ENCODE assay signal across 19 cellular contexts in the genomic region with DNA sequence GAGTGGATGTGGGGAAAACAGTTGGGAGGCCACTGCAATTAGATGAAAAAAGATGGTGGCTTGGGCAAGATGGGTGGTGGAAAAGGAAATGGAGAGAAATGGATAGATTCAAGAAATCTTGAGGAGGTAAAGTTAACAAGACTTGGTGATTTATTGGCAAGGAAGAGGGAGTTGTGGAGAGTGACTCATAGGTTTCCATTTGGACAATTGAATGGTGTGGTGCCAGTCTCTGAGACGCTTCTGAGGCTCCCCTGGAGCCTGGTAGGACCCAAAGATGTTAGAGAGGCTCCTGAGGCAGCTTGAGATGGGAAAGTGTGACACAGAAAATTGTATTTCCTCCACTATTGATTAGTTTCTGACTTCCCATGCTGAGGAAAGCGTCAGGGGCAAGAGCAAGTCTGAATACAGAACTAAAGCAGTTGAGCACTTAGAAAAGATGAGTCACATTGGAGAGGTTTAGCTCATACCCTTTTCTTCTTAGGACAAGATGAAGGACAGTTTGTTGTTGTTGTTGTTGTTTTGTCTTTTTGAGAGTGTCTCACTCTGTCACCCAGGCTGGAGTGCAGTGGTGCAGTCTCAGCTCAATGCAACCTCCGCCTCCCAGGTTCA. TPM values are rescaled to one million over a fixed set of nuclear protein-coding genes. Genes with fewer than 3 reads are reported as not detected.
DNase-seq lines count a peak whose midpoint lies in the region; ATAC-seq and TF ChIP-seq lines count a peak whose summit lies in the region.
"Had no signal": no experiment of that assay in that cellular context is flagged by ENCODE, and none has a peak within 500 bp of the region (broad histone marks: within the 10 kb centered on the region; RNA-seq: fewer than 3 reads in every experiment).

No MANE protein-coding gene starts in this region.

- H3K4me1 ChIP-seq in heart left ventricle (peaks cover 0 to 10% (median 2%) of the 10 kb centered on the region in 12 donors), GM23338 (ENCODE audit: insufficient read depth) (peaks cover 12% of the 10 kb centered on the region)

- H3K27ac ChIP-seq in heart left ventricle = no peak overlapping the region
- no peak overlapping the region for H3K27ac ChIP-seq in GM23338 (ENCODE audit: low read depth)
- H3K27ac ChIP-seq: thoracic aorta had no signal

- no peaks in the 10 kb centered on the region for H3K9me3 ChIP-seq in heart left ventricle
- H3K9me3 ChIP-seq: thoracic aorta had no signal

- 86 to 91% (median 88%) methylated on average over 3 of the region's 3 CpGs for WGBS in heart left ventricle, 4 donors

- DNase-seq in cardiac septum (ENCODE audit: low spot score) (peak; percentile 10), heart left ventricle (no peak), fibroblast of gingiva (ENCODE audit: low read depth) (peak; percentile 42), C1 segment of cervical spinal cord (lab: John Stamatoyannopoulos, UW) (no peak), GM23338 (ENCODE audit: low spot score) (no peak)
- DNase-seq: activated CD8-positive, alpha-beta T cell treated with anti-CD3 and anti-CD28 coated beads, Interleukin-2, amount 10 ng/mL, durations not matched to agents 7 days and 5 days; activated gamma-delta T cell treated with Interleukin-2 at 50 U/mL for 16 hours; central memory CD4-positive, alpha-beta T cell; DMS153; erythroblast; KG1; NCI-H2029; NCI-H69; nucleus accumbens had no signal

- ATAC-seq in heart left ventricle (no peak), SK-N-SH treated with all-trans-retinoic acid at 6 μM for 48 hours (peak; percentile 22; the same call in 1 of the 3 replicates), GM23338 (no peak), GM21786 (IDR thresholded peaks at IDR 0.05; ENCODE audit: unreplicated experiment) (no peak), GM19397 (IDR thresholded peaks at IDR 0.05; ENCODE audit: unreplicated experiment) (no peak)
- ATAC-seq: activated CD8-positive, alpha-beta T cell treated with anti-CD3 and anti-CD28 coated beads, Interleukin-2, amount 10 ng/mL, durations not matched to agents 7 days and 5 days; GM12878 had no signal

- H3K9me2 ChIP-seq in GM23338 (ENCODE audit: insufficient read depth) = no peaks in the 10 kb centered on the region

- no peak overlapping the region for H3K4me2 ChIP-seq in GM23338

- TF ChIP-seq CTCF in heart left ventricle (IDR thresholded peaks at IDR 0.05) (no peak), GM23338 (conservative IDR thresholded peaks at IDR 0.05; ENCODE audit: low read depth in 2 of 2) (no peak)

- no peak for TF ChIP-seq POLR2A in heart left ventricle (IDR thresholded peaks at IDR 0.05)

- H3K27me3 ChIP-seq in heart left ventricle (no peaks in the 10 kb centered on the region), GM23338 (ENCODE audit: insufficient read depth) (no peaks in the 10 kb centered on the region)

- H3K4me3 Mint-ChIP-seq in GM23338 = no peak overlapping the region
- H3K4me3 Mint-ChIP-seq: activated CD8-positive, alpha-beta T cell treated with anti-CD3 and anti-CD28 coated beads, Interleukin-2, amount 10 ng/mL, durations not matched to agents 7 days and 5 days had no signal

- H3K36me3 ChIP-seq in heart left ventricle (peaks cover 0 to 13% (median 0%) of the 10 kb centered on the region in 9 donors), GM23338 (ENCODE audit: insufficient read depth) (no peaks in the 10 kb centered on the region)

- H3F3A ChIP-seq in GM23338 (replicated peaks; ENCODE audit: low read depth) = peaks cover 8% of the 10 kb centered on the region

- peaks cover 11% of the 10 kb centered on the region for H3K27me3 Mint-ChIP-seq in GM23338 (ENCODE audit: insufficient read depth, low read depth, poor library complexity)

- H3K4me1 Mint-ChIP-seq in GM23338 = peaks cover 19% of the 10 kb centered on the region

- H3K27ac Mint-ChIP-seq in GM23338 = no peak overlapping the region
- H3K27ac Mint-ChIP-seq: activated CD8-positive, alpha-beta T cell treated with anti-CD3 and anti-CD28 coated beads, Interleukin-2, amount 10 ng/mL, durations not matched to agents 7 days and 5 days had no signal

- intact Hi-C loops in cardiac septum (cut with DNase I) (no loop called here), heart left ventricle (cut with DNase I) (loop anchor here in 1 of 10 donors (10.0 kb wide), 1 partner anchor 217 kb away; a partner anchor contains a TSS)

- H3K36me3 Mint-ChIP-seq in GM23338 (ENCODE audit: low read depth) = peaks cover 8% of the 10 kb centered on the region; the same call in 2 of the 3 replicates

- H4K20me1 ChIP-seq in GM23338 (replicated peaks; ENCODE audit: insufficient read depth) = no peaks in the 10 kb centered on the region

- H3K9me3 Mint-ChIP-seq in GM23338 = no peaks in the 10 kb centered on the region

- H3K79me2 ChIP-seq in GM23338 (replicated peaks; ENCODE audit: insufficient read depth) = no peaks in the 10 kb centered on the region

- no peak overlapping the region for H3K4me3 ChIP-seq in heart left ventricle
- H3K4me3 ChIP-seq in GM23338 = no peak overlapping the region
- H3K4me3 ChIP-seq: GM12878, thoracic aorta had no signal

- no peak overlapping the region for H2AFZ ChIP-seq in GM23338

TF ChIP-seq in SK-N-SH treated with all-trans-retinoic acid at 6 μM for 48 hours, 23 proteins besides CTCF, POLR2A, EP300 and RAD21 (continues in another document):
- TF ChIP-seq SNAI2 (CRISPR knock-in tag; IDR thresholded peaks at IDR 0.05) = no peak
- no peak for TF ChIP-seq ZFP30 (CRISPR knock-in tag; IDR thresholded peaks at IDR 0.05)
- TF ChIP-seq, protein P1, sequence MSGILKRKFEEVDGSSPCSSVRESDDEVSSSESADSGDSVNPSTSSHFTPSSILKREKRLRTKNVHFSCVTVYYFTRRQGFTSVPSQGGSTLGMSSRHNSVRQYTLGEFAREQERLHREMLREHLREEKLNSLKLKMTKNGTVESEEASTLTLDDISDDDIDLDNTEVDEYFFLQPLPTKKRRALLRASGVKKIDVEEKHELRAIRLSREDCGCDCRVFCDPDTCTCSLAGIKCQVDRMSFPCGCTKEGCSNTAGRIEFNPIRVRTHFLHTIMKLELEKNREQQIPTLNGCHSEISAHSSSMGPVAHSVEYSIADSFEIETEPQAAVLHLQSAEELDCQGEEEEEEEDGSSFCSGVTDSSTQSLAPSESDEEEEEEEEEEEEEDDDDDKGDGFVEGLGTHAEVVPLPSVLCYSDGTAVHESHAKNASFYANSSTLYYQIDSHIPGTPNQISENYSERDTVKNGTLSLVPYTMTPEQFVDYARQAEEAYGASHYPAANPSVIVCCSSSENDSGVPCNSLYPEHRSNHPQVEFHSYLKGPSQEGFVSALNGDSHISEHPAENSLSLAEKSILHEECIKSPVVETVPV (CRISPR knock-in tag; IDR thresholded peaks at IDR 0.05) = no peak
- TF ChIP-seq GLIS3 (CRISPR knock-in tag; IDR thresholded peaks at IDR 0.05) = no peak
- TF ChIP-seq RARB (CRISPR knock-in tag; IDR thresholded peaks at IDR 0.05) = no peak
- no peak for TF ChIP-seq ESRRG (CRISPR knock-in tag; IDR thresholded peaks at IDR 0.05)

TF ChIP-seq in GM23338, 12 proteins besides CTCF, POLR2A, EP300 and RAD21:
- TF ChIP-seq STAT1 (IDR thresholded peaks at IDR 0.05; ENCODE audit: unreplicated experiment) = no peak
- TF ChIP-seq JUNB (IDR thresholded peaks at IDR 0.05; ENCODE audit: unreplicated experiment) = no peak
- no peak for TF ChIP-seq EZH2 (IDR thresholded peaks at IDR 0.05; ENCODE audit: low read depth, unreplicated experiment)
- no peak for TF ChIP-seq ZNF331 (CRISPR knock-in tag; IDR thresholded peaks at IDR 0.05; ENCODE audit: low read depth)

RNA-seq across cellular contexts. Expression of a gene that starts 4.5 kb away (rescaled TPM):
- total RNA-seq in cardiac septum = 30.1 TPM
- total RNA-seq in heart left ventricle = 10 to 100 TPM; 12.7 to 25.5 (median 20.9) TPM
- polyA plus RNA-seq in heart left ventricle = 10 to 100 TPM; 12.0 to 21.1 TPM
- total RNA-seq in GM23338 (2014; rRNA removed; shearing (Covaris generic)) = 14.7 and 17.9 TPM in 2 replicates
- polyA plus RNA-seq in GM23338 (2016; fragmentation: Nextera tagmentation; extraction: Ambion mirVana) = 16.7 and 19.0 TPM in 2 replicates

RNA-seq across cellular contexts. Expression of a gene that starts 22.4 kb away (rescaled TPM):
- total RNA-seq in cardiac septum (0.48 TPM), heart left ventricle (under 1 TPM; 0.23 to 0.78 (median 0.48) TPM)
- polyA plus RNA-seq in heart left ventricle (under 1 TPM; 0.17 to 0.30 TPM), GM23338 (2016; fragmentation: Nextera tagmentation; extraction: Ambion mirVana) (0.21 and 0.31 TPM in 2 replicates)
- total RNA-seq in GM23338 (2014; rRNA removed; shearing (Covaris generic)) = 0.08 and 0.38 TPM in 2 replicates

RNA-seq across cellular contexts. Expression of a gene that starts 59.9 kb away (rescaled TPM):
- 118 TPM for total RNA-seq in cardiac septum
- 100 to 1,000 TPM in 3 of 9 donors, 10 to 100 TPM in 6; 70.0 to 122 (median 88.3) TPM for total RNA-seq in heart left ventricle
- polyA plus RNA-seq in heart left ventricle = 10 to 100 TPM; 64.2 to 80.3 TPM
- 97.6 and 105 TPM in 2 replicates for total RNA-seq in GM23338 (2014; rRNA removed; shearing (Covaris generic))
- 134 and 139 TPM in 2 replicates for polyA plus RNA-seq in GM23338 (2016; fragmentation: Nextera tagmentation; extraction: Ambion mirVana)

Comparison
In these comparisons a context has a peak if more than half of its experiments do, and no peak if none do; other contexts are left out.
1. DNase-seq: peak in cardiac septum (single experiment) and fibroblast of gingiva (single experiment); none in heart left ventricle (0 of 5), C1 segment of cervical spinal cord (0 of 14) and GM23338 (single experiment).